ENCODE assay signal across 32 cellular contexts in the genomic region with DNA sequence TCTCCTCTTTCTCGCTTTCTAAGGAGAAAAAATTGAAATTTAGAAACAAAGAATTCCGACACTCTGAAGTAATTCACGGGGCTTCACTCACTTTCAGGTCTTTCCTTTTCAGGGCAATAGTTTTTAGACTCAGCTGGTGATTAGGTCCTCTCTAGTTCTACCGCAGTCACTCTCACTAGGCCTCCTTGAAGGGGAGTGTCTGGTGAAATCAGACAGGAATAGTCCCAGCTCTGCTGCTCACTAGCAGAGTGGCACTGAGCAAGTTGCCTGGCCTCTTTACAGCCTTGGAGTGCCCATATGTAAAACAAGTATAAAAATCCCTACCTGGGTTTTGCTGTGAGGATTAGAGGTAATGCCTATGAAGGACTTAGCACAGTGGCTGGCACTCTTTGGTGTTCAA.
"Had no signal": no experiment of that assay in that cellular context is flagged by ENCODE, and none has a peak within 500 bp of the region (broad histone marks: within the 10 kb centered on the region; RNA-seq: fewer than 3 reads in every experiment).

No MANE protein-coding gene starts in this region.

- ATAC-seq: activated naive CD4-positive, alpha-beta T cell treated with anti-CD3 and anti-CD28 coated beads, Interleukin-2, amount 50 U/mL, for 72 hours; activated T-cell treated with anti-CD3 and anti-CD28 coated beads, Interleukin-2, amount 50 U/mL, for 4 hours; body of pancreas; PC-3 had no signal

- H3K36me3 ChIP-seq: adrenal gland, breast epithelium, Peyer's patch, SJSA1 had no signal

- H3K27ac ChIP-seq: adrenal gland, body of pancreas, breast epithelium, Peyer's patch, SJSA1 had no signal

- DNase-seq: activated B cell treated with CpG ODN at 0.5 μM for 24 hours; activated CD4-positive, alpha-beta memory T cell treated with anti-CD3 and anti-CD28 coated beads for 36 hours; activated CD4-positive, alpha-beta T cell treated with anti-CD3 and anti-CD28 coated beads for 4 hours; activated CD4-positive, alpha-beta T cell treated with anti-CD3 and anti-CD28 coated beads, Interleukin-2, amount 50 U/mL, for 1 hour; activated CD4-positive, CD25-positive, alpha-beta regulatory T cell treated with anti-CD3 and anti-CD28 coated beads, Interleukin-2, amount 50 U/mL, for 72 hours; activated CD8-positive, alpha-beta memory T cell treated with anti-CD3 and anti-CD28 coated beads, Interleukin-2, amount 50 U/mL, for 4 hours; activated gamma-delta T cell treated with Interleukin-2 at 50 U/mL for 16 hours; activated naive CD4-positive, alpha-beta T cell treated with anti-CD3 and anti-CD28 coated beads for 36 hours; activated T-cell treated with anti-CD3 and anti-CD28 coated beads for 4 hours; activated T-cell treated with anti-CD3 and anti-CD28 coated beads, Interleukin-2, amount 50 U/mL, for 4 hours; adrenal gland; body of pancreas; caudate nucleus; cerebellar nuclear complex; NCI-H1092 treated with DMSO at 0.1 percent for 48 hours; NCI-H1417; NCI-H146; NCI-H187 treated with DMSO at 0.1 percent for 48 hours; NCI-H2081; NCI-H2171 treated with DMSO at 0.1 percent for 48 hours; NCI-H226; NCI-H446 treated with DMSO at 0.1 percent for 48 hours; NCI-H524; NK-92 treated with Interleukin-12 subunit alpha and Interleukin-12 subunit beta, amount 100 ng/mL, for 24 hours; PC-3; Peyer's patch; RPMI8226; SHP77 treated with DMSO at 0.1 percent for 48 hours; SK-N-SH had no signal

- H3K4me1 ChIP-seq: adrenal gland, body of pancreas, breast epithelium, Peyer's patch, SJSA1 had no signal

- H3K9me3 ChIP-seq: adrenal gland, body of pancreas, breast epithelium, Peyer's patch, SJSA1, SK-N-SH had no signal

- H3K4me2 ChIP-seq: SK-N-SH had no signal

- H3K9ac ChIP-seq: SK-N-SH had no signal

- H3K4me3 ChIP-seq: adrenal gland, body of pancreas, breast epithelium, Peyer's patch, SJSA1 had no signal

- H3K27me3 ChIP-seq: adrenal gland, body of pancreas, breast epithelium, Peyer's patch, SJSA1 had no signal
